Comparison of ENCODE assay signal across 1 cellular context in genomic region chr5:178221857-178222256, GRCh38.
TF ChIP-seq lines count a peak whose summit lies in the region.

No MANE protein-coding gene starts in this region.

TF ChIP-seq in IMR-90, 13 proteins besides CTCF, POLR2A, EP300 and RAD21:
- TF ChIP-seq FOS (IDR thresholded peaks at IDR 0.05; ENCODE audit: low read depth, low read length), result no peak
- TF ChIP-seq, protein P1, sequence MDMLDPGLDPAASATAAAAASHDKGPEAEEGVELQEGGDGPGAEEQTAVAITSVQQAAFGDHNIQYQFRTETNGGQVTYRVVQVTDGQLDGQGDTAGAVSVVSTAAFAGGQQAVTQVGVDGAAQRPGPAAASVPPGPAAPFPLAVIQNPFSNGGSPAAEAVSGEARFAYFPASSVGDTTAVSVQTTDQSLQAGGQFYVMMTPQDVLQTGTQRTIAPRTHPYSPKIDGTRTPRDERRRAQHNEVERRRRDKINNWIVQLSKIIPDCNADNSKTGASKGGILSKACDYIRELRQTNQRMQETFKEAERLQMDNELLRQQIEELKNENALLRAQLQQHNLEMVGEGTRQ (IDR thresholded peaks at IDR 0.05; ENCODE audit: low read depth, low read length), result no peak
- no peak for TF ChIP-seq RCOR1 (IDR thresholded peaks at IDR 0.05; ENCODE audit: insufficient replicate concordance, low read length)
- no peak for TF ChIP-seq MXI1 (IDR thresholded peaks at IDR 0.05; ENCODE audit: borderline replicate concordance, low read depth, low read length)
- no peak for TF ChIP-seq MAFK (IDR thresholded peaks at IDR 0.05; ENCODE audit: low read depth, low read length)
- TF ChIP-seq BHLHE40 (IDR thresholded peaks at IDR 0.05; ENCODE audit: low read depth, low read length), result no peak
- TF ChIP-seq NFE2L2 (IDR thresholded peaks at IDR 0.05; ENCODE audit: low read depth, low read length), result no peak
- TF ChIP-seq RFX5 (IDR thresholded peaks at IDR 0.05; ENCODE audit: low read depth, low read length), result no peak
- no peak for TF ChIP-seq MAZ (IDR thresholded peaks at IDR 0.05; ENCODE audit: borderline replicate concordance, low read depth, low read length)
- TF ChIP-seq, protein P2, sequence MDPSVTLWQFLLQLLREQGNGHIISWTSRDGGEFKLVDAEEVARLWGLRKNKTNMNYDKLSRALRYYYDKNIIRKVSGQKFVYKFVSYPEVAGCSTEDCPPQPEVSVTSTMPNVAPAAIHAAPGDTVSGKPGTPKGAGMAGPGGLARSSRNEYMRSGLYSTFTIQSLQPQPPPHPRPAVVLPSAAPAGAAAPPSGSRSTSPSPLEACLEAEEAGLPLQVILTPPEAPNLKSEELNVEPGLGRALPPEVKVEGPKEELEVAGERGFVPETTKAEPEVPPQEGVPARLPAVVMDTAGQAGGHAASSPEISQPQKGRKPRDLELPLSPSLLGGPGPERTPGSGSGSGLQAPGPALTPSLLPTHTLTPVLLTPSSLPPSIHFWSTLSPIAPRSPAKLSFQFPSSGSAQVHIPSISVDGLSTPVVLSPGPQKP (IDR thresholded peaks at IDR 0.05; ENCODE audit: borderline replicate concordance, low read depth, low read length), result no peak
- TF ChIP-seq SMC3 (IDR thresholded peaks at IDR 0.05; ENCODE audit: low read depth, low read length), result no peak
